Comparison of ENCODE assay signal across 8 cellular contexts in genomic region chr2:178076130-178076529, GRCh38.
"Had no signal": no experiment of that assay in that cellular context is flagged by ENCODE, and none has a peak within 500 bp of the region (broad histone marks: within the 10 kb centered on the region; RNA-seq: fewer than 3 reads in every experiment).

No MANE protein-coding gene starts in this region.

- DNase-seq: GDM1, GF-D8 had no signal

- FAIRE-seq: G401.6, GM12878, GM12891, GM12892, GM18507, GM19239 had no signal

- ATAC-seq: GM12878 had no signal

- H3K4me3 ChIP-seq: GM12878 had no signal
